32 cellular contexts compared by ENCODE assay signal in genomic region chr1:81052162-81052561, GRCh38.
"Had no signal": no experiment of that assay in that cellular context is flagged by ENCODE, and none has a peak within 500 bp of the region (broad histone marks: within the 10 kb centered on the region; RNA-seq: fewer than 3 reads in every experiment).

No MANE protein-coding gene starts in this region.

- H3K4me3 ChIP-seq: adrenal gland, body of pancreas, breast epithelium had no signal

- H3K4me1 Mint-ChIP-seq: activated B cell treated with CpG ODN at 0.5 μM for 24 hours; activated CD4-positive, alpha-beta T cell treated with anti-CD3 and anti-CD28 coated beads, Interleukin-2, amount 10 ng/mL, durations not matched to agents 24 days and 14 days; activated naive CD8-positive, alpha-beta T cell treated with anti-CD3 and anti-CD28 coated beads for 36 hours; activated T-helper 17 cell treated with anti-CD3 and anti-CD28 coated beads, Interleukin-2, amount 50 U/mL, for 72 hours had no signal

- H3K27me3 ChIP-seq: adrenal gland, body of pancreas, brain microvascular endothelial cell, breast epithelium had no signal

- H3K27ac Mint-ChIP-seq: activated B cell treated with CpG ODN at 0.5 μM for 24 hours; activated CD4-positive, alpha-beta memory T cell treated with anti-CD3 and anti-CD28 coated beads for 36 hours; activated CD4-positive, alpha-beta T cell treated with anti-CD3 and anti-CD28 coated beads, Interleukin-2, amount 10 ng/mL, durations not matched to agents 24 days and 14 days; activated CD8-positive, alpha-beta T cell treated with anti-CD3 and anti-CD28 coated beads for 36 hours; activated naive CD4-positive, alpha-beta T cell treated with anti-CD3 and anti-CD28 coated beads for 36 hours; activated naive CD4-positive, alpha-beta T cell treated with anti-CD3 and anti-CD28 coated beads, Interleukin-2, amount 50 U/mL, for 72 hours; activated naive CD8-positive, alpha-beta T cell treated with anti-CD3 and anti-CD28 coated beads for 36 hours; activated T-cell treated with anti-CD3 and anti-CD28 coated beads, Interleukin-2, amount 50 U/mL, for 72 hours; activated T-helper 1 cell treated with anti-CD3 and anti-CD28 coated beads, Interleukin-12 subunit alpha, Interleukin-12 subunit beta, Interleukin-2, Interleukin-4 antibody, amounts not matched to agents 30 ng/mL and 10 ng/mL and 1 ng/mL, durations not matched to agents 14 hours and 24 hours and 36 hours; activated T-helper 17 cell treated with anti-CD3 and anti-CD28 coated beads, Interleukin-2, amount 50 U/mL, for 72 hours; T-helper 2 cell treated with Interferon-gamma antibody and Interleukin-4, amounts not matched to agents 5 μg/mL and 100 μg/mL, for 36 hours had no signal

- H3K4me1 ChIP-seq: adrenal gland, breast epithelium had no signal

- H3K27me3 Mint-ChIP-seq: activated B cell treated with CpG ODN at 0.5 μM for 24 hours; activated CD4-positive, alpha-beta memory T cell treated with anti-CD3 and anti-CD28 coated beads for 36 hours; activated CD4-positive, alpha-beta T cell treated with anti-CD3 and anti-CD28 coated beads, Interleukin-2, amount 10 ng/mL, durations not matched to agents 24 days and 14 days; activated CD8-positive, alpha-beta T cell treated with anti-CD3 and anti-CD28 coated beads for 36 hours; activated naive CD8-positive, alpha-beta T cell treated with anti-CD3 and anti-CD28 coated beads for 36 hours; activated T-helper 17 cell treated with anti-CD3 and anti-CD28 coated beads, Interleukin-2, amount 50 U/mL, for 72 hours had no signal

- H3K36me3 ChIP-seq: adrenal gland, brain microvascular endothelial cell, breast epithelium had no signal

- H3K36me3 Mint-ChIP-seq: activated CD4-positive, alpha-beta memory T cell treated with anti-CD3 and anti-CD28 coated beads for 36 hours; activated naive CD4-positive, alpha-beta T cell treated with anti-CD3 and anti-CD28 coated beads, Interleukin-2, amount 50 U/mL, for 72 hours; activated naive CD8-positive, alpha-beta T cell treated with anti-CD3 and anti-CD28 coated beads for 36 hours had no signal

- H3K4me3 Mint-ChIP-seq: activated B cell treated with CpG ODN at 0.5 μM for 24 hours; activated CD4-positive, alpha-beta memory T cell treated with anti-CD3 and anti-CD28 coated beads for 36 hours; activated CD4-positive, alpha-beta T cell treated with anti-CD3 and anti-CD28 coated beads, Interleukin-2, amount 10 ng/mL, durations not matched to agents 24 days and 14 days; activated CD8-positive, alpha-beta T cell treated with anti-CD3 and anti-CD28 coated beads for 36 hours; activated naive CD4-positive, alpha-beta T cell treated with anti-CD3 and anti-CD28 coated beads for 36 hours; activated naive CD8-positive, alpha-beta T cell treated with anti-CD3 and anti-CD28 coated beads for 36 hours; activated T-cell treated with anti-CD3 and anti-CD28 coated beads, Interleukin-2, amount 50 U/mL, for 4 hours; activated T-cell treated with anti-CD3 and anti-CD28 coated beads, Interleukin-2, amount 50 U/mL, for 72 hours; activated T-helper 1 cell treated with anti-CD3 and anti-CD28 coated beads, Interleukin-12 subunit alpha, Interleukin-12 subunit beta, Interleukin-2, Interleukin-4 antibody, amounts not matched to agents 30 ng/mL and 10 ng/mL and 1 ng/mL, durations not matched to agents 14 hours and 24 hours and 36 hours; activated T-helper 17 cell treated with anti-CD3 and anti-CD28 coated beads, Interleukin-2, amount 50 U/mL, for 72 hours; T-helper 2 cell treated with Interferon-gamma antibody and Interleukin-4, amounts not matched to agents 5 μg/mL and 100 μg/mL, for 36 hours had no signal

- ATAC-seq: activated CD8-positive, alpha-beta T cell treated with anti-CD3 and anti-CD28 coated beads for 36 hours; activated naive CD4-positive, alpha-beta T cell treated with anti-CD3 and anti-CD28 coated beads, Interleukin-2, amount 50 U/mL, for 72 hours; activated T-cell treated with anti-CD3 and anti-CD28 coated beads, Interleukin-2, amount 50 U/mL, for 4 hours; activated T-cell treated with anti-CD3 and anti-CD28 coated beads, Interleukin-2, amount 50 U/mL, for 72 hours; activated T-helper 17 cell treated with anti-CD3 and anti-CD28 coated beads, Interleukin-2, amount 50 U/mL, for 72 hours; body of pancreas had no signal

- H3K27ac ChIP-seq: adrenal gland, body of pancreas, brain microvascular endothelial cell, breast epithelium, VCaP had no signal

- H3K9me3 Mint-ChIP-seq: activated B cell treated with CpG ODN at 0.5 μM for 24 hours; activated CD4-positive, alpha-beta memory T cell treated with anti-CD3 and anti-CD28 coated beads for 36 hours; activated CD4-positive, alpha-beta T cell treated with anti-CD3 and anti-CD28 coated beads, Interleukin-2, amount 10 ng/mL, durations not matched to agents 24 days and 14 days; activated CD8-positive, alpha-beta T cell treated with anti-CD3 and anti-CD28 coated beads for 36 hours; activated naive CD4-positive, alpha-beta T cell treated with anti-CD3 and anti-CD28 coated beads for 36 hours; activated naive CD8-positive, alpha-beta T cell treated with anti-CD3 and anti-CD28 coated beads for 36 hours; activated T-helper 17 cell treated with anti-CD3 and anti-CD28 coated beads, Interleukin-2, amount 50 U/mL, for 72 hours; T-helper 2 cell treated with Interferon-gamma antibody and Interleukin-4, amounts not matched to agents 5 μg/mL and 100 μg/mL, for 36 hours had no signal

- DNase-seq: activated B cell treated with CpG ODN at 0.5 μM for 24 hours; activated CD4-positive, alpha-beta memory T cell treated with anti-CD3 and anti-CD28 coated beads for 36 hours; activated CD4-positive, alpha-beta T cell treated with anti-CD3 and anti-CD28 coated beads for 4 hours; activated CD4-positive, alpha-beta T cell treated with anti-CD3 and anti-CD28 coated beads, Interleukin-2, amount 10 ng/mL, durations not matched to agents 24 days and 14 days; activated CD4-positive, alpha-beta T cell treated with anti-CD3 and anti-CD28 coated beads, Interleukin-2, amount 50 U/mL, for 1 hour; activated CD4-positive, alpha-beta T cell treated with anti-CD3 and anti-CD28 coated beads, Interleukin-2, amount 50 U/mL, for 4 hours; activated CD4-positive, CD25-positive, alpha-beta regulatory T cell treated with anti-CD3 and anti-CD28 coated beads, Interleukin-2, amount 50 U/mL, for 72 hours; activated CD8-positive, alpha-beta memory T cell treated with anti-CD3 and anti-CD28 coated beads, Interleukin-2, amount 50 U/mL, for 4 hours; activated CD8-positive, alpha-beta T cell treated with anti-CD3 and anti-CD28 coated beads for 36 hours; activated effector memory CD4-positive, alpha-beta T cell treated with anti-CD3 and anti-CD28 coated beads, Interleukin-2, amount 50 U/mL, for 16 hours; activated gamma-delta T cell treated with Interleukin-2 at 50 U/mL for 16 hours; activated naive CD4-positive, alpha-beta T cell; activated naive CD4-positive, alpha-beta T cell treated with anti-CD3 and anti-CD28 coated beads for 36 hours; activated naive CD4-positive, alpha-beta T cell treated with anti-CD3 and anti-CD28 coated beads, Interleukin-2, amount 50 U/mL, for 16 hours; activated naive CD8-positive, alpha-beta T cell treated with anti-CD3 and anti-CD28 coated beads for 36 hours; activated T-cell treated with anti-CD3 and anti-CD28 coated beads for 4 hours; activated T-cell treated with anti-CD3 and anti-CD28 coated beads, Interleukin-2, amount 50 U/mL, for 1 hour; activated T-cell treated with anti-CD3 and anti-CD28 coated beads, Interleukin-2, amount 50 U/mL, for 4 hours; activated T-cell treated with anti-CD3 and anti-CD28 coated beads, Interleukin-2, amount 50 U/mL, for 72 hours; adrenal gland; amniotic stem cell; aorta; body of pancreas; brain microvascular endothelial cell; central memory CD4-positive, alpha-beta T cell; T-helper 9 cell had no signal

- H3K9me3 ChIP-seq: adrenal gland, body of pancreas, breast epithelium had no signal
